1 cellular context compared by ENCODE assay signal in genomic region chrX:24391362-24391761, GRCh38.
TF ChIP-seq lines count a peak whose summit lies in the region.

No MANE protein-coding gene starts in this region.

TF ChIP-seq in HepG2, 621 proteins besides CTCF, POLR2A, EP300 and RAD21 (continued from another document):
- TF ChIP-seq REST (IDR thresholded peaks at IDR 0.05; ENCODE audit: borderline replicate concordance in 1 of 2, low read depth in 1 of 2, low read length in 2 of 2) (no peak), ZNF33B (CRISPR knock-in tag; IDR thresholded peaks at IDR 0.05) (no peak), SRY (CRISPR knock-in tag; IDR thresholded peaks at IDR 0.05) (no peak)
TF ChIP-seq in HepG2: peak in this region for 0.
